In the genomic region with DNA sequence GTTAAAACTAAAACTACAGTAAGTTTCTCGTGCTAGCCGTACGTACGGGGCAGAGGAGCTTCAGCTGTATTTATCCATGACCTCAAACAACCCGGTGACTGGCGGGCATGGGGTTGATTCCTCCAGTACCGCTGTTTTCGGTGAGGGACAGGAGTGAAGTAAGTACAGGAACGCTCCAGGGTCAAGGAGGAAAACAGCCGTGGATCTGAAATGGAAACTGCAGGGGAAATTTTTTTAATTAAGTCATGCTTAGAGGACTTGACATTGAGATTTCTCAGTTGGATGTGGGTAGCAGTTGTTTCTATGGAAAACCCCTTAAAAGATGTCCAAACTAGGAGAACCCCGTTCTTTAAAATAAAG, we compare ENCODE assay signal across 8 cellular contexts. TPM values are rescaled to one million over a fixed set of nuclear protein-coding genes. Genes with fewer than 3 reads are reported as not detected.
DNase-seq lines count a peak whose midpoint lies in the region; ATAC-seq and TF ChIP-seq lines count a peak whose summit lies in the region.

No MANE protein-coding gene starts in this region.

- no peaks in the 10 kb centered on the region for H3K27me3 ChIP-seq in CD4-positive, alpha-beta memory T cell (ENCODE audit: insufficient read depth, low read length)
- H3K27me3 ChIP-seq in left lung, result peaks cover 0 to 15% of the 10 kb centered on the region in 2 donors
- H3K27me3 ChIP-seq in thymus (ENCODE audit: control insufficient read depth, insufficient read depth), result no peaks in the 10 kb centered on the region

- peak overlapping the region; percentile 69 to 92 (median 84) for H3K27ac Mint-ChIP-seq in CD4-positive, alpha-beta memory T cell
- H3K27ac Mint-ChIP-seq in IgD-negative memory B cell, result peak overlapping the region; percentile 69 to 95 (median 89)

- no peaks in the 10 kb centered on the region for H3K36me3 ChIP-seq in CD4-positive, alpha-beta memory T cell (ENCODE audit: insufficient read depth, low read length)
- H3K36me3 ChIP-seq in left lung (no peaks in the 10 kb centered on the region), thymus (ENCODE audit: control insufficient read depth, insufficient read depth) (no peaks in the 10 kb centered on the region)

- ATAC-seq in left lung, result peak; percentile 8

- peaks cover 0 to 2% (median 0%) of the 10 kb centered on the region in 8 donors for H3K9me3 Mint-ChIP-seq in CD4-positive, alpha-beta memory T cell
- no peaks in the 10 kb centered on the region for H3K9me3 Mint-ChIP-seq in IgD-negative memory B cell

- intact Hi-C loops in CD4-positive, alpha-beta memory T cell (cut with micrococcal nuclease), result loop anchor here (10.0 kb wide), 1 partner anchor 864 kb away; a partner anchor contains a TSS
- intact Hi-C loops in left lung (cut with DNase I), result no loop called here
- intact Hi-C loops in posterior cingulate gyrus (cut with DNase I), result loop anchor here (5.0 kb wide), 1 partner anchor 97 kb away; a partner anchor contains a TSS

- H3K4me3 ChIP-seq in CD4-positive, alpha-beta memory T cell (ENCODE audit: low read length in 2 of 2), result peak overlapping the region; percentile 83 to 89
- H3K4me3 ChIP-seq in astrocyte of the spinal cord (ENCODE audit: low read depth, low read length) (peak overlapping the region; percentile 85), left lung (peak overlapping the region; percentile 71 to 96), thymus (ENCODE audit: low read length) (peak overlapping the region; percentile 90)

- H3K4me1 Mint-ChIP-seq in CD4-positive, alpha-beta memory T cell, result peaks cover 36 to 64% (median 54%) of the 10 kb centered on the region in 4 donors
- peaks cover 46 to 63% (median 60%) of the 10 kb centered on the region in 3 donors for H3K4me1 Mint-ChIP-seq in IgD-negative memory B cell

- H3K4me3 Mint-ChIP-seq in CD4-positive, alpha-beta memory T cell, result peak overlapping the region; percentile 86 to 96 (median 90)
- peak overlapping the region; percentile 85 to 98 (median 94) for H3K4me3 Mint-ChIP-seq in IgD-negative memory B cell

- H3K27me3 Mint-ChIP-seq in CD4-positive, alpha-beta memory T cell, result peaks cover 1 to 4% of the 10 kb centered on the region in 2 donors
- H3K27me3 Mint-ChIP-seq in IgD-negative memory B cell, result peaks cover 3% of the 10 kb centered on the region

- peaks cover 55% of the 10 kb centered on the region for H3K4me1 ChIP-seq in CD4-positive, alpha-beta memory T cell (ENCODE audit: insufficient read depth, low read length)
- peaks cover 10 to 53% of the 10 kb centered on the region in 2 donors for H3K4me1 ChIP-seq in left lung
- peaks cover 4% of the 10 kb centered on the region for H3K4me1 ChIP-seq in thymus (ENCODE audit: control insufficient read depth, insufficient read depth, low read length)

- peak overlapping the region; percentile 71 for H3K27ac ChIP-seq in CD4-positive, alpha-beta memory T cell (ENCODE audit: low read depth, low read length)
- H3K27ac ChIP-seq in left lung, result peak overlapping the region in 1 of 2 donors; percentile 69
- H3K27ac ChIP-seq in thymus (ENCODE audit: low read depth), result no peak overlapping the region

- DNase-seq in CD4-positive, alpha-beta memory T cell, result peak in 3 of 5 donors; percentile 7 to 56 (median 18)
- DNase-seq in astrocyte of the spinal cord (ENCODE audit: low read depth, low spot score) (no peak), left lung (peak in 1 of 2 donors; percentile 20), GM19238 (ENCODE audit: insufficient read length, low spot score) (no peak), posterior cingulate gyrus (no peak), SKM-1 treated with dmso at 0.1 percent for 144 hours (lab: John Stamatoyannopoulos, UW; ENCODE audit: unreplicated experiment) (no peak)

- no peak for TF ChIP-seq CTCF in astrocyte of the spinal cord (IDR thresholded peaks at IDR 0.05; ENCODE audit: low read depth, low read length)
- TF ChIP-seq CTCF in left lung (IDR thresholded peaks at IDR 0.05), result no peak

- WGBS in thymus, result 3% methylated on average over 11 of the region's 11 CpGs

- in situ Hi-C loops in astrocyte of the spinal cord (cut with HindIII; ENCODE audit: low sequenced_read_pairs), result no loop called here

- CTCF ChIA-PET in CD4-positive, alpha-beta memory T cell (lab: Charles Lee; ENCODE audit: partially characterized antibody), result no interaction called here

- H3K9me3 ChIP-seq in CD4-positive, alpha-beta memory T cell (ENCODE audit: control insufficient read depth in 1 of 2, low read length in 2 of 2), result no peaks in the 10 kb centered on the region
- no peaks in the 10 kb centered on the region for H3K9me3 ChIP-seq in left lung
- no peaks in the 10 kb centered on the region for H3K9me3 ChIP-seq in thymus (ENCODE audit: control insufficient read depth)

- POLR2A ChIA-PET in CD4-positive, alpha-beta memory T cell (lab: Charles Lee; ENCODE audit: partially characterized antibody), result no interaction called here

- H3K36me3 Mint-ChIP-seq in CD4-positive, alpha-beta memory T cell, result peaks cover 0 to 27% of the 10 kb centered on the region in 2 donors
- peaks cover 2% of the 10 kb centered on the region for H3K36me3 Mint-ChIP-seq in IgD-negative memory B cell

RNA-seq across cellular contexts. Expression of a gene that starts 1.2 kb away (rescaled TPM):
- 10 to 100 TPM; 20.7 to 20.8 TPM for total RNA-seq in CD4-positive, alpha-beta memory T cell
- polyA plus RNA-seq in CD4-positive, alpha-beta memory T cell, result under 1 TPM; 0.11 to 0.36 TPM
- polyA plus RNA-seq in IgD-negative memory B cell (0.10 TPM), thymus (60.0 TPM)
- total RNA-seq in left lung, result 10 to 100 TPM; 41.4 to 45.4 TPM

Comparison
In these comparisons a context has a peak if more than half of its experiments do, and no peak if none do; other contexts are left out.
1. DNase-seq: peak in CD4-positive, alpha-beta memory T cell (3 of 5); none in astrocyte of the spinal cord (single experiment), GM19238 (single experiment), posterior cingulate gyrus (0 of 10) and SKM-1 treated with dmso at 0.1 percent for 144 hours (single experiment).
2. RNA of a gene that starts 1.2 kb away (polyA plus RNA-seq): 60.0 TPM in thymus (single experiment); 0.11 to 0.36 TPM in CD4-positive, alpha-beta memory T cell and 0.10 TPM in IgD-negative memory B cell (single experiment); every median in the first group is over 10 times any median in the second.
3. intact Hi-C loops: an anchor here in CD4-positive, alpha-beta memory T cell (10.0 kb wide) and posterior cingulate gyrus (5.0 kb wide); none called in left lung.
4. Peak in every context shown above with its lines, with median percentiles within 50 percentile points of each other: H3K4me3 ChIP-seq.